ENCODE assay signal across 8 cellular contexts in genomic region chr3:17151598-17152373, GRCh38.
DNase-seq lines count a peak whose midpoint lies in the region; ATAC-seq lines count a peak whose summit lies in the region.

No MANE protein-coding gene starts in this region.

- ATAC-seq in GM21737 (IDR thresholded peaks at IDR 0.05; ENCODE audit: unreplicated experiment): peak; percentile 99

- peak; percentile 62 for DNase-seq in GF-D8 (lab: John Stamatoyannopoulos, UW)
- DNase-seq in MV-4-11 (lab: John Stamatoyannopoulos, UW): peak; percentile 98
- peak; percentile 76 for DNase-seq in activated T-helper 9 cell treated with anti-CD3 and anti-CD28 coated beads, Interleukin-2, amount 50 U/mL, for 16 hours (ENCODE audit: low read depth)
- DNase-seq in stimulated activated CD4-positive, alpha-beta T cell treated with anti-CD3 and anti-CD28 coated beads, Interleukin-1b, Interleukin-23, amount 100 ng/mL, for 1 hour (ENCODE audit: low read depth in 2 of 2): peak; percentile 23 to 45
- no peak for DNase-seq in T1000 (lab: John Stamatoyannopoulos, UW)
- no peak for DNase-seq in COR-L47 (lab: John Stamatoyannopoulos, UW)
- DNase-seq in NCI-H2107 (lab: John Stamatoyannopoulos, UW): no peak

Comparison
In these comparisons a context has a peak if more than half of its experiments do, and no peak if none do; other contexts are left out.
1. DNase-seq: peak in GF-D8 (single experiment), MV-4-11 (single experiment), activated T-helper 9 cell treated with anti-CD3 and anti-CD28 coated beads, Interleukin-2, amount 50 U/mL, for 16 hours (single experiment) and stimulated activated CD4-positive, alpha-beta T cell treated with anti-CD3 and anti-CD28 coated beads, Interleukin-1b, Interleukin-23, amount 100 ng/mL, for 1 hour (2 of 2); none in T1000 (single experiment), COR-L47 (single experiment) and NCI-H2107 (single experiment).